1 cellular context compared by ENCODE assay signal in the genomic region with DNA sequence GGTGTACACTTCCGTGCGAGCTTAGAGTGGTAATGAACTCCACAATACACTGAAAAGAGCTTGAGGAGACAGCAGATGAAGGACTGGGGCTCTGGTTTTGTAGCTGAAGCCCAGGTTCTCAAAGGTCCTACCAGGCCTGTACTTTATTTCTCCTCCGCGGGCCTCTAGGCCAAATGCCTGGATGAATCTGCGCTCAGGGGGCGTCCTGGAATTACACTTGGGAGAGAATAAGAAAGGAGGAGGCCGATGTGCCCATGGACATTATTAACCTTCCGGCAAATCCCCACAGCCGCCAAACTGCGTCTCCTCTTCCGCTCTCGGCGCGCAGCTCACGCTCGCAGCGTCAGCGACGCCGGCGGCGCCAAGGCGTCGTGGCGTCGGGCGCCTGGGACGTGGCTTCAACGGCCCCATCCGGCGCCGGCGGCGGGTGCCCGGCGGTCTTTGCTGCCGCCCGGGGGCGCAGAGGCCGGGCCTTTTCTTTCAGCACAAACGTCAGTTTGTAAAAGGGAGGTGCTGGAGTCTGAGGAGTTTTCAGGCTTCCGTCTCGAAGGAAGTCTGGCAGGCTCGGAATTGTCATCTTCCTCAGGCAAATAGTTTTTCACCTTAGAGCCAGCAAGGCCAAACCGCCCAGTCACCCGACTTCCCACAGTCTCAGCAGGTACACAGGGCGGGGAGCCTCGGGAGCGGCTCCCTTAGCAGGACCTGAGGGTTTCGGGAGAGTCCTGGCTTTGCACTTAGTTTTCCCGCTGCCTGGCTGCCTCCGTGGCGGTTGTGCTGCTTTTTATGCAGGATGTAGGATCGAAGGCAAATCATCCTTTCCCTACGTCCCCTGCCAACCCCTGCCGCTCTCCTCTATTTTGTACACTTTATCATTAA.
A peak's percentile ranks its signal among the peaks of the same experiment; 100 is the strongest.
TF ChIP-seq lines count a peak whose summit lies in the region.

Gene CCDC7, plus strand, starts transcription at position 401 of the 876 bp plus-strand sequence. CDS start 5,503 bp downstream, outside the sequence.

TF ChIP-seq in K562, 482 proteins besides CTCF, POLR2A, EP300 and RAD21 (continued from another document and continues in another):
- TF ChIP-seq MAZ (CRISPR knock-in tag; conservative IDR thresholded peaks at IDR 0.05 in 1 of 2, IDR thresholded peaks at IDR 0.05 in 1 of 2) (peak; percentile 43 to 78; a peak in 3 of 4 replicates), CEBPB (tag; IDR thresholded peaks at IDR 0.05) (no peak), EP400 (IDR thresholded peaks at IDR 0.05) (peak; percentile 60), EZH2 (IDR thresholded peaks at IDR 0.05; ENCODE audit: borderline replicate concordance, low read depth, low read length) (no peak), KAT7 (CRISPR knock-in tag; IDR thresholded peaks at IDR 0.05; ENCODE audit: borderline replicate concordance) (no peak), STAT5A (IDR thresholded peaks at IDR 0.05; ENCODE audit: borderline replicate concordance, low read length) (no peak), WHSC1 (IDR thresholded peaks at IDR 0.05; ENCODE audit: low read length) (no peak), RREB1 (CRISPR knock-in tag; IDR thresholded peaks at IDR 0.05) (no peak), MTA3 (IDR thresholded peaks at IDR 0.05; ENCODE audit: borderline replicate concordance) (peak; percentile 82; the same call in 1 of the 2 replicates), TFAP4 (CRISPR knock-in tag; IDR thresholded peaks at IDR 0.05; ENCODE audit: borderline replicate concordance) (peak; percentile 46; the same call in 1 of the 2 replicates), ZNF79 (CRISPR knock-in tag; IDR thresholded peaks at IDR 0.05; ENCODE audit: low read depth) (no peak), NRF1 (conservative IDR thresholded peaks at IDR 0.05 in 1 of 2, IDR thresholded peaks at IDR 0.05 in 1 of 2) (peak; percentile 82), ILK (tag; IDR thresholded peaks at IDR 0.05; ENCODE audit: borderline replicate concordance, low read depth) (no peak), TEAD2 (tag; IDR thresholded peaks at IDR 0.05) (no peak), ZMIZ1 (IDR thresholded peaks at IDR 0.05; ENCODE audit: low read depth in 2 of 2, low read length in 2 of 2) (0 out of 4 replicates have a peak, but pooled peaks of 1 of the 2 experiments have one; percentile 18), TFAM (CRISPR knock-in tag; conservative IDR thresholded peaks at IDR 0.05) (no peak), NCOA1 (IDR thresholded peaks at IDR 0.05; ENCODE audit: low read depth) (no peak), TCFL5 (CRISPR knock-in tag; conservative IDR thresholded peaks at IDR 0.05) (no peak), ZNF639 (CRISPR knock-in tag; conservative IDR thresholded peaks at IDR 0.05 in 1 of 2, IDR thresholded peaks at IDR 0.05 in 1 of 2) (peak in 1 of 2 experiments; percentile 16; a peak in 1 of 4 replicates), IRF2 (CRISPR knock-in tag; IDR thresholded peaks at IDR 0.05) (no peak), NR4A1 (CRISPR knock-in tag; IDR thresholded peaks at IDR 0.05) (0 out of 2 replicates have a peak, but pooled peaks have one; percentile 41), NR4A1 (tag; IDR thresholded peaks at IDR 0.05) (peak; percentile 16; the same call in 1 of the 2 replicates), KLF1 (tag; IDR thresholded peaks at IDR 0.05) (peak; percentile 97), HIVEP1 (CRISPR knock-in tag; IDR thresholded peaks at IDR 0.05) (no peak), TRIM25 (IDR thresholded peaks at IDR 0.05; ENCODE audit: borderline replicate concordance) (no peak)
- TF ChIP-seq, protein P1, sequence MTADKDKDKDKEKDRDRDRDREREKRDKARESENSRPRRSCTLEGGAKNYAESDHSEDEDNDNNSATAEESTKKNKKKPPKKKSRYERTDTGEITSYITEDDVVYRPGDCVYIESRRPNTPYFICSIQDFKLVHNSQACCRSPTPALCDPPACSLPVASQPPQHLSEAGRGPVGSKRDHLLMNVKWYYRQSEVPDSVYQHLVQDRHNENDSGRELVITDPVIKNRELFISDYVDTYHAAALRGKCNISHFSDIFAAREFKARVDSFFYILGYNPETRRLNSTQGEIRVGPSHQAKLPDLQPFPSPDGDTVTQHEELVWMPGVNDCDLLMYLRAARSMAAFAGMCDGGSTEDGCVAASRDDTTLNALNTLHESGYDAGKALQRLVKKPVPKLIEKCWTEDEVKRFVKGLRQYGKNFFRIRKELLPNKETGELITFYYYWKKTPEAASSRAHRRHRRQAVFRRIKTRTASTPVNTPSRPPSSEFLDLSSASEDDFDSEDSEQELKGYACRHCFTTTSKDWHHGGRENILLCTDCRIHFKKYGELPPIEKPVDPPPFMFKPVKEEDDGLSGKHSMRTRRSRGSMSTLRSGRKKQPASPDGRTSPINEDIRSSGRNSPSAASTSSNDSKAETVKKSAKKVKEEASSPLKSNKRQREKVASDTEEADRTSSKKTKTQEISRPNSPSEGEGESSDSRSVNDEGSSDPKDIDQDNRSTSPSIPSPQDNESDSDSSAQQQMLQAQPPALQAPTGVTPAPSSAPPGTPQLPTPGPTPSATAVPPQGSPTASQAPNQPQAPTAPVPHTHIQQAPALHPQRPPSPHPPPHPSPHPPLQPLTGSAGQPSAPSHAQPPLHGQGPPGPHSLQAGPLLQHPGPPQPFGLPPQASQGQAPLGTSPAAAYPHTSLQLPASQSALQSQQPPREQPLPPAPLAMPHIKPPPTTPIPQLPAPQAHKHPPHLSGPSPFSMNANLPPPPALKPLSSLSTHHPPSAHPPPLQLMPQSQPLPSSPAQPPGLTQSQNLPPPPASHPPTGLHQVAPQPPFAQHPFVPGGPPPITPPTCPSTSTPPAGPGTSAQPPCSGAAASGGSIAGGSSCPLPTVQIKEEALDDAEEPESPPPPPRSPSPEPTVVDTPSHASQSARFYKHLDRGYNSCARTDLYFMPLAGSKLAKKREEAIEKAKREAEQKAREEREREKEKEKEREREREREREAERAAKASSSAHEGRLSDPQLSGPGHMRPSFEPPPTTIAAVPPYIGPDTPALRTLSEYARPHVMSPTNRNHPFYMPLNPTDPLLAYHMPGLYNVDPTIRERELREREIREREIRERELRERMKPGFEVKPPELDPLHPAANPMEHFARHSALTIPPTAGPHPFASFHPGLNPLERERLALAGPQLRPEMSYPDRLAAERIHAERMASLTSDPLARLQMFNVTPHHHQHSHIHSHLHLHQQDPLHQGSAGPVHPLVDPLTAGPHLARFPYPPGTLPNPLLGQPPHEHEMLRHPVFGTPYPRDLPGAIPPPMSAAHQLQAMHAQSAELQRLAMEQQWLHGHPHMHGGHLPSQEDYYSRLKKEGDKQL (CRISPR knock-in tag; IDR thresholded peaks at IDR 0.05; ENCODE audit: borderline replicate concordance), result no peak
- TF ChIP-seq, protein P2, sequence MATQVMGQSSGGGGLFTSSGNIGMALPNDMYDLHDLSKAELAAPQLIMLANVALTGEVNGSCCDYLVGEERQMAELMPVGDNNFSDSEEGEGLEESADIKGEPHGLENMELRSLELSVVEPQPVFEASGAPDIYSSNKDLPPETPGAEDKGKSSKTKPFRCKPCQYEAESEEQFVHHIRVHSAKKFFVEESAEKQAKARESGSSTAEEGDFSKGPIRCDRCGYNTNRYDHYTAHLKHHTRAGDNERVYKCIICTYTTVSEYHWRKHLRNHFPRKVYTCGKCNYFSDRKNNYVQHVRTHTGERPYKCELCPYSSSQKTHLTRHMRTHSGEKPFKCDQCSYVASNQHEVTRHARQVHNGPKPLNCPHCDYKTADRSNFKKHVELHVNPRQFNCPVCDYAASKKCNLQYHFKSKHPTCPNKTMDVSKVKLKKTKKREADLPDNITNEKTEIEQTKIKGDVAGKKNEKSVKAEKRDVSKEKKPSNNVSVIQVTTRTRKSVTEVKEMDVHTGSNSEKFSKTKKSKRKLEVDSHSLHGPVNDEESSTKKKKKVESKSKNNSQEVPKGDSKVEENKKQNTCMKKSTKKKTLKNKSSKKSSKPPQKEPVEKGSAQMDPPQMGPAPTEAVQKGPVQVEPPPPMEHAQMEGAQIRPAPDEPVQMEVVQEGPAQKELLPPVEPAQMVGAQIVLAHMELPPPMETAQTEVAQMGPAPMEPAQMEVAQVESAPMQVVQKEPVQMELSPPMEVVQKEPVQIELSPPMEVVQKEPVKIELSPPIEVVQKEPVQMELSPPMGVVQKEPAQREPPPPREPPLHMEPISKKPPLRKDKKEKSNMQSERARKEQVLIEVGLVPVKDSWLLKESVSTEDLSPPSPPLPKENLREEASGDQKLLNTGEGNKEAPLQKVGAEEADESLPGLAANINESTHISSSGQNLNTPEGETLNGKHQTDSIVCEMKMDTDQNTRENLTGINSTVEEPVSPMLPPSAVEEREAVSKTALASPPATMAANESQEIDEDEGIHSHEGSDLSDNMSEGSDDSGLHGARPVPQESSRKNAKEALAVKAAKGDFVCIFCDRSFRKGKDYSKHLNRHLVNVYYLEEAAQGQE (CRISPR knock-in tag; IDR thresholded peaks at IDR 0.05; ENCODE audit: low read depth), result no peak
